In the genomic region with DNA sequence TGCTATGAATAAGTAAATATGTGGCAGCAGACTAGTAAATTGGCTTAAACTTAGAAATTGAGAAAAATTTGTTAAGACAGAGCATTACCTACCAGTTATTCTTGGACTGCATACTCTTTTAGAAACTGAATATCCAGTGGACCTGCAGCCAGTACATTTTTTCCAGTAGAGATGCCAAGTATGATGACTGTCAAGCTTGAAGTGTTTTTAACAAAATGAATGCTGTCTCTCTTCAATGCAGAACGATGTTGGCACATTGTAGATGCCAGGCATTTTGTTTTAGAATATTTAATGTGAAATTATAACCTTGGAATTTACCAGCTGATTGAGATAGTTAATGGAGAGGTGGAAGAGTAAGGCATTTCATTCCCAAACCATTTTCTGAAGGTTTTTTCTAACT, we compare ENCODE assay signal across 18 cellular contexts. TPM values are rescaled to one million over a fixed set of nuclear protein-coding genes. Genes with fewer than 3 reads are reported as not detected.
A peak's percentile ranks its signal among the peaks of the same experiment; 100 is the strongest.
DNase-seq lines count a peak whose midpoint lies in the region; ATAC-seq and TF ChIP-seq lines count a peak whose summit lies in the region.
"Had no signal": no experiment of that assay in that cellular context is flagged by ENCODE, and none has a peak within 500 bp of the region (broad histone marks: within the 10 kb centered on the region; RNA-seq: fewer than 3 reads in every experiment).

No MANE protein-coding gene starts in this region.

- H3K27me3 ChIP-seq in SJSA1 (replicated peaks) (no peaks in the 10 kb centered on the region), left ventricle myocardium inferior (ENCODE audit: low read depth) (no peaks in the 10 kb centered on the region), sigmoid colon (no peaks in the 10 kb centered on the region)
- H3K27me3 ChIP-seq: MG63, neutrophil had no signal

- ATAC-seq in HG03432 (IDR thresholded peaks at IDR 0.05; ENCODE audit: unreplicated experiment) (no peak), HG03025 (IDR thresholded peaks at IDR 0.05; ENCODE audit: low FRiP score, unreplicated experiment) (no peak)
- ATAC-seq: activated T-cell treated with anti-CD3 and anti-CD28 coated beads, Interleukin-2, amount 50 U/mL, for 4 hours had no signal

- TF ChIP-seq POLR2A in sigmoid colon (IDR thresholded peaks at IDR 0.05): no peak

- TF ChIP-seq EP300 in sigmoid colon (IDR thresholded peaks at IDR 0.05): no peak

- peak overlapping the region; percentile 16; the same call in 1 of the 2 replicates for H3K27ac ChIP-seq in SJSA1
- H3K27ac ChIP-seq in left ventricle myocardium inferior (replicated peaks): peak overlapping the region; percentile 75
- H3K27ac ChIP-seq in sigmoid colon: peak overlapping the region in 3 of 4 donors; percentile 15 to 65 (median 20)
- H3K27ac ChIP-seq: neutrophil had no signal

- H3K4me3 ChIP-seq in SJSA1 (no peak overlapping the region), left ventricle myocardium inferior (no peak overlapping the region), sigmoid colon (no peak overlapping the region)
- H3K4me3 ChIP-seq: MG63 had no signal

- H3K4me1 ChIP-seq in SJSA1 (replicated peaks): peaks cover 10% of the 10 kb centered on the region
- peaks cover 86% of the 10 kb centered on the region for H3K4me1 ChIP-seq in left ventricle myocardium inferior
- H3K4me1 ChIP-seq in sigmoid colon: peaks cover 0 to 56% (median 40%) of the 10 kb centered on the region in 4 donors

- intact Hi-C loops in left ventricle myocardium inferior (cut with micrococcal nuclease) (no loop called here), sigmoid colon (cut with DNase I) (no loop called here)

- H3K9me3 ChIP-seq in SJSA1 (replicated peaks) (no peaks in the 10 kb centered on the region), left ventricle myocardium inferior (replicated peaks) (no peaks in the 10 kb centered on the region), sigmoid colon (no peaks in the 10 kb centered on the region)
- H3K9me3 ChIP-seq: MG63, neutrophil had no signal

- TF ChIP-seq CTCF in left ventricle myocardium inferior (IDR thresholded peaks at IDR 0.05; ENCODE audit: borderline replicate concordance): no peak
- TF ChIP-seq CTCF in sigmoid colon (IDR thresholded peaks at IDR 0.05): no peak
- TF ChIP-seq CTCF in GM10266 (IDR thresholded peaks at IDR 0.05; ENCODE audit: control insufficient read depth, insufficient read depth, low read depth, missing control alignments): no peak

- DNase-seq in SJSA1 (ENCODE audit: low read depth in 1 of 2, low spot score in 2 of 2) (peak in 1 of 2 experiments; percentile 15), dermis blood vessel endothelial cell (peak; percentile 61), left ventricle myocardium inferior (no peak), sigmoid colon (no peak), GM10266 (ENCODE audit: extremely low spot score) (no peak), NCI-H510A treated with DMSO at 0.1 percent for 48 hours (lab: John Stamatoyannopoulos, UW) (no peak)
- DNase-seq: activated CD4-positive, alpha-beta T cell treated with anti-CD3 and anti-CD28 coated beads, Interleukin-2, amount 50 U/mL, for 4 hours; activated T-cell treated with anti-CD3 and anti-CD28 coated beads, Interleukin-2, amount 50 U/mL, for 4 hours; caudate nucleus; endodermal cell; glutamatergic neuron; HFFc6; MG63; NCI-H1694 treated with DMSO at 0.1 percent for 48 hours; NCI-H69 had no signal

- WGBS in sigmoid colon, 2 donors: 22 to 70% methylated on average over 1 of the region's 1 CpG

- H3K36me3 ChIP-seq in SJSA1 (peaks cover 11% of the 10 kb centered on the region), left ventricle myocardium inferior (no peaks in the 10 kb centered on the region), sigmoid colon (no peaks in the 10 kb centered on the region)
- H3K36me3 ChIP-seq: MG63, neutrophil had no signal

RNA-seq across cellular contexts. Expression of a gene that starts 52.5 kb away (rescaled TPM):
- total RNA-seq in SJSA1 (2014; rRNA removed; shearing (Covaris generic)): 8.3 and 9.0 TPM in 2 replicates
- total RNA-seq in dermis blood vessel endothelial cell (30.5 and 46.1 TPM in 2 replicates), left ventricle myocardium inferior (13.9 TPM), sigmoid colon (10 to 100 TPM; 39.4 to 57.1 (median 49.0) TPM)
- polyA plus RNA-seq in sigmoid colon: 1 to 10 TPM; 1.2 to 8.6 (median 1.6) TPM

Comparison
In these comparisons a context has a peak if more than half of its experiments do, and no peak if none do; other contexts are left out.
1. H3K27ac ChIP-seq: peak in every context shown above with its lines; median percentile 75 in left ventricle myocardium inferior; 20 in sigmoid colon; 16 in SJSA1.